Comparison of ENCODE assay signal across 8 cellular contexts in genomic region chr10:46284286-46285229, GRCh38. TPM values are rescaled to one million over a fixed set of nuclear protein-coding genes. Genes with fewer than 3 reads are reported as not detected.
DNase-seq lines count a peak whose midpoint lies in the region; ATAC-seq and TF ChIP-seq lines count a peak whose summit lies in the region.

No MANE protein-coding gene starts in this region.

- ATAC-seq in GM21529 (IDR thresholded peaks at IDR 0.05; ENCODE audit: unreplicated experiment) = peak; percentile 93
- peak; percentile 90 for ATAC-seq in gastroesophageal sphincter

- H3K27ac ChIP-seq in gastroesophageal sphincter (peak overlapping the region; percentile 8 to 88 (median 87)), temporal lobe (ENCODE audit: low read depth, low read length) (peak overlapping the region; percentile 53)

- H3K27me3 ChIP-seq in gastroesophageal sphincter = no peaks in the 10 kb centered on the region

- no peaks in the 10 kb centered on the region for H3K9me3 ChIP-seq in gastroesophageal sphincter

- H3K4me1 ChIP-seq in gastroesophageal sphincter = peaks cover 0 to 30% (median 12%) of the 10 kb centered on the region in 3 donors

- 3 to 21% methylated on average over 2 to 10 of the region's 82 CpGs for WGBS in gastroesophageal sphincter (ENCODE audit: low coverage in 1 of 2), 2 donors

- H3K36me3 ChIP-seq in gastroesophageal sphincter = no peaks in the 10 kb centered on the region

- TF ChIP-seq CTCF in gastroesophageal sphincter (IDR thresholded peaks at IDR 0.05) = peak in 1 of 4 experiments; percentile 28

- DNase-seq in DMS153 (lab: John Stamatoyannopoulos, UW) = peak; percentile 63
- DNase-seq in HuH-7.5 (ENCODE audit: low spot score) = peak; percentile 71
- DNase-seq in SIG-M5 (lab: John Stamatoyannopoulos, UW) = peak; percentile 6
- DNase-seq in activated naive CD4-positive, alpha-beta T cell (lab: John Stamatoyannopoulos, UW) = peak; percentile 22 to 61 (median 34)
- peak in 54 of 56 donors; percentile 16 to 96 (median 74) for DNase-seq in nucleus accumbens (lab: John Stamatoyannopoulos, UW)

- peak overlapping the region; percentile 45 to 74 for H3K4me3 ChIP-seq in gastroesophageal sphincter

- TF ChIP-seq POLR2A in gastroesophageal sphincter (IDR thresholded peaks at IDR 0.05) = peak; percentile 36 to 53

- no peak for TF ChIP-seq EP300 in gastroesophageal sphincter (IDR thresholded peaks at IDR 0.05)

RNA-seq across cellular contexts. Expression of gene ANTXRL, which starts 2.2 kb away (rescaled TPM):
- total RNA-seq in gastroesophageal sphincter (not detected), temporal lobe (not detected)

Comparison
In these comparisons a context has a peak if more than half of its experiments do, and no peak if none do; other contexts are left out.
1. Peak in every context shown above with its lines: DNase-seq, ATAC-seq, H3K4me3 ChIP-seq and H3K27ac ChIP-seq.
2. DNase-seq: peak in every context shown above with its lines; median percentile 74 in nucleus accumbens; 71 in HuH-7.5; 63 in DMS153; 34 in activated naive CD4-positive, alpha-beta T cell; 6 in SIG-M5.